27 cellular contexts compared by ENCODE assay signal in genomic region chr2:123913266-123913810, GRCh38.
"Had no signal": no experiment of that assay in that cellular context is flagged by ENCODE, and none has a peak within 500 bp of the region (broad histone marks: within the 10 kb centered on the region; RNA-seq: fewer than 3 reads in every experiment).

No MANE protein-coding gene starts in this region.

- H3K4me3 ChIP-seq: adrenal gland, ascending aorta, left lung, lung, stomach, suprapubic skin, tibial nerve had no signal

- ATAC-seq: activated CD8-positive, alpha-beta T cell treated with anti-CD3 and anti-CD28 coated beads, Interleukin-2, amount 10 ng/mL, durations not matched to agents 7 days and 5 days; activated T-helper 17 cell treated with anti-CD3 and anti-CD28 coated beads, Interleukin-2, amount 50 U/mL, for 72 hours; left lung; right cardiac atrium; stimulated activated effector memory CD8-positive, alpha-beta T cell treated with anti-CD3 and anti-CD28 coated beads, Interleukin-12 subunit alpha, Interleukin-12 subunit beta, amount 100 ng/mL, for 72 hours had no signal

- H3K9ac ChIP-seq: parathyroid adenoma had no signal

- H3K27ac Mint-ChIP-seq: activated CD8-positive, alpha-beta T cell treated with anti-CD3 and anti-CD28 coated beads, Interleukin-2, amount 10 ng/mL, durations not matched to agents 7 days and 5 days; activated T-helper 17 cell treated with anti-CD3 and anti-CD28 coated beads, Interleukin-2, amount 50 U/mL, for 72 hours; mesothelial cell of epicardium; nephron; stimulated activated effector memory CD8-positive, alpha-beta T cell treated with anti-CD3 and anti-CD28 coated beads, Interleukin-12 subunit alpha, Interleukin-12 subunit beta, amount 100 ng/mL, for 72 hours had no signal

- H3K4me1 ChIP-seq: adrenal gland, ascending aorta, left lung, stomach, suprapubic skin, tibial nerve had no signal

- H3K27ac ChIP-seq: adrenal gland, ascending aorta, brain microvascular endothelial cell, left lung, parathyroid adenoma, stomach, suprapubic skin, tibial nerve, WERI-Rb-1 had no signal

- H3K27me3 ChIP-seq: adrenal gland, ascending aorta, brain microvascular endothelial cell, left lung, stomach, suprapubic skin, tibial nerve had no signal

- H3K79me2 ChIP-seq: parathyroid adenoma had no signal

- H3K36me3 Mint-ChIP-seq: activated naive CD8-positive, alpha-beta T cell; mesothelial cell of epicardium; stimulated activated effector memory CD8-positive, alpha-beta T cell treated with anti-CD3 and anti-CD28 coated beads, Interleukin-12 subunit alpha, Interleukin-12 subunit beta, amount 100 ng/mL, for 72 hours had no signal

- H3K36me3 ChIP-seq: adrenal gland, ascending aorta, brain microvascular endothelial cell, left lung, stomach, suprapubic skin, tibial nerve, WERI-Rb-1 had no signal

- H3K9me3 Mint-ChIP-seq: mesothelial cell of epicardium, nephron had no signal

- H2AFZ ChIP-seq: parathyroid adenoma had no signal

- H3K4me1 Mint-ChIP-seq: activated T-helper 17 cell treated with anti-CD3 and anti-CD28 coated beads, Interleukin-2, amount 50 U/mL, for 72 hours; stimulated activated effector memory CD8-positive, alpha-beta T cell treated with anti-CD3 and anti-CD28 coated beads, Interleukin-12 subunit alpha, Interleukin-12 subunit beta, amount 100 ng/mL, for 72 hours had no signal

- DNase-seq: activated CD4-positive, alpha-beta T cell treated with anti-CD3 and anti-CD28 coated beads, Interleukin-2, amount 50 U/mL, for 1 hour; activated CD4-positive, CD25-positive, alpha-beta regulatory T cell treated with anti-CD3 and anti-CD28 coated beads, Interleukin-2, amount 50 U/mL, for 72 hours; activated CD8-positive, alpha-beta T cell treated with anti-CD3 and anti-CD28 coated beads, Interleukin-2, amount 10 ng/mL, durations not matched to agents 7 days and 5 days; adrenal gland; brain microvascular endothelial cell; central memory CD4-positive, alpha-beta T cell; dermis blood vessel endothelial cell; effector CD8-positive, alpha-beta T cell; erythroblast; foreskin fibroblast; kidney glomerular epithelial cell; left lung; right cardiac atrium; stimulated activated CD4-positive, alpha-beta T cell treated with anti-CD3 and anti-CD28 coated beads, Interleukin-1b, Interleukin-23, amount 100 ng/mL, for 48 hours; stomach; T-helper 9 cell; WERI-Rb-1 had no signal

- H3K27me3 Mint-ChIP-seq: activated T-helper 17 cell treated with anti-CD3 and anti-CD28 coated beads, Interleukin-2, amount 50 U/mL, for 72 hours had no signal

- H3K4me3 Mint-ChIP-seq: activated CD8-positive, alpha-beta T cell treated with anti-CD3 and anti-CD28 coated beads, Interleukin-2, amount 10 ng/mL, durations not matched to agents 7 days and 5 days; activated naive CD8-positive, alpha-beta T cell; activated T-helper 17 cell treated with anti-CD3 and anti-CD28 coated beads, Interleukin-2, amount 50 U/mL, for 72 hours; mesothelial cell of epicardium; nephron; stimulated activated effector memory CD8-positive, alpha-beta T cell treated with anti-CD3 and anti-CD28 coated beads, Interleukin-12 subunit alpha, Interleukin-12 subunit beta, amount 100 ng/mL, for 72 hours had no signal

- H3K9me3 ChIP-seq: adrenal gland, ascending aorta, left lung, stomach, suprapubic skin, tibial nerve had no signal
